ENCODE assay signal across 20 cellular contexts in genomic region chr17:79370594-79370993, GRCh38.
DNase-seq lines count a peak whose midpoint lies in the region; ATAC-seq, FAIRE-seq and TF ChIP-seq lines count a peak whose summit lies in the region.
"Had no signal": no experiment of that assay in that cellular context is flagged by ENCODE, and none has a peak within 500 bp of the region (broad histone marks: within the 10 kb centered on the region; RNA-seq: fewer than 3 reads in every experiment).

No MANE protein-coding gene starts in this region.

- no peak for FAIRE-seq in HepG2 (lab: Jason Lieb, UNC)

- peaks cover 16% of the 10 kb centered on the region for H3K9me3 Mint-ChIP-seq in glutamatergic neuron (ENCODE audit: unreplicated experiment)
- peaks cover 0 to 2% (median 0%) of the 10 kb centered on the region in 8 donors for H3K9me3 Mint-ChIP-seq in CD4-positive, alpha-beta memory T cell
- H3K9me3 Mint-ChIP-seq: CD4-positive, alpha-beta T cell; GM23338 had no signal

- H3K27ac Mint-ChIP-seq in glutamatergic neuron (ENCODE audit: unreplicated experiment) = peak overlapping the region; percentile 29
- no peak overlapping the region for H3K27ac Mint-ChIP-seq in CD4-positive, alpha-beta memory T cell
- H3K27ac Mint-ChIP-seq: CD4-positive, alpha-beta T cell; GM23338 had no signal

- no peak overlapping the region for H3K27ac ChIP-seq in HepG2 (ENCODE audit: extremely low read length, insufficient read depth, low read length)
- no peak overlapping the region for H3K27ac ChIP-seq in right lobe of liver
- H3K27ac ChIP-seq in WERI-Rb-1 = no peak overlapping the region
- no peak overlapping the region for H3K27ac ChIP-seq in CD4-positive, alpha-beta memory T cell (ENCODE audit: low read depth, low read length)
- H3K27ac ChIP-seq: C4-2B, HL-60 had no signal

- H3K9me3 ChIP-seq in HepG2 (ENCODE audit: low read length) (no peaks in the 10 kb centered on the region), right lobe of liver (no peaks in the 10 kb centered on the region), WERI-Rb-1 (ENCODE audit: severe bottlenecking) (no peaks in the 10 kb centered on the region)
- no peaks in the 10 kb centered on the region for H3K9me3 ChIP-seq in CD4-positive, alpha-beta memory T cell (ENCODE audit: control insufficient read depth in 1 of 2, low read length in 2 of 2)

- TF ChIP-seq POLR2A in HepG2 (IDR thresholded peaks at IDR 0.05; ENCODE audit: insufficient read depth in 1 of 2, low read depth in 2 of 2, low read length in 2 of 2) (no peak), right lobe of liver (IDR thresholded peaks at IDR 0.05) (no peak)

- H3K4me1 Mint-ChIP-seq in glutamatergic neuron (ENCODE audit: low read depth, unreplicated experiment) = peaks cover 40% of the 10 kb centered on the region
- peaks cover 0 to 3% (median 0%) of the 10 kb centered on the region in 4 donors for H3K4me1 Mint-ChIP-seq in CD4-positive, alpha-beta memory T cell

- ATAC-seq in HepG2 = no peak
- ATAC-seq in right lobe of liver = no peak
- no peak for ATAC-seq in stimulated activated naive CD8-positive, alpha-beta T cell treated with anti-CD3 and anti-CD28 coated beads, Interleukin-15, Interleukin-2, amounts not matched to agents 100 U/mL and 50 U/mL, for 24 hours
- no peak for ATAC-seq in HG03159 (IDR thresholded peaks at IDR 0.05; ENCODE audit: unreplicated experiment)
- ATAC-seq: GM23338, HCT116 had no signal

- peak overlapping the region; percentile 26 for H3K4me3 Mint-ChIP-seq in glutamatergic neuron (ENCODE audit: unreplicated experiment)
- H3K4me3 Mint-ChIP-seq in CD4-positive, alpha-beta memory T cell = no peak overlapping the region
- H3K4me3 Mint-ChIP-seq: B cell; CD4-positive, alpha-beta T cell; GM23338; IgD-negative memory B cell had no signal

- H3K4me3 ChIP-seq in HepG2 (replicated peaks in 1 of 3; ENCODE audit: insufficient read depth in 1 of 3, low read depth in 2 of 3, low read length in 3 of 3) (no peak overlapping the region), right lobe of liver (no peak overlapping the region), WERI-Rb-1 (ENCODE audit: low read depth, low read length) (no peak overlapping the region)
- no peak overlapping the region for H3K4me3 ChIP-seq in CD4-positive, alpha-beta memory T cell (ENCODE audit: low read length in 2 of 2)
- H3K4me3 ChIP-seq: GM23338 had no signal

- intact Hi-C loops in HepG2 (cut with micrococcal nuclease; ENCODE audit: unreplicated experiment) (no loop called here), right lobe of liver (cut with DNase I) (no loop called here)
- intact Hi-C loops in CD4-positive, alpha-beta memory T cell (cut with micrococcal nuclease) = no loop called here

- TF ChIP-seq RAD21 in HepG2 (CRISPR knock-in tag; IDR thresholded peaks at IDR 0.05) = no peak

- peaks cover 26% of the 10 kb centered on the region for H3K27me3 Mint-ChIP-seq in glutamatergic neuron (ENCODE audit: unreplicated experiment)
- peaks cover 10 to 21% of the 10 kb centered on the region in 2 donors for H3K27me3 Mint-ChIP-seq in CD4-positive, alpha-beta memory T cell

- in situ Hi-C loops in HepG2 (cut with HindIII; ENCODE audit: extremely low pct_ligation_motif_present, low pct_unique_long_range_greater_than_20kb) (no loop called here), ACHN (cut with HindIII; ENCODE audit: low pct_ligation_motif_present, low pct_unique_long_range_greater_than_20kb, low sequenced_read_pairs) (no loop called here)

- POLR2A ChIA-PET in HepG2 (lab: Yijun Ruan, JAX) = no interaction called here
- POLR2A ChIA-PET in CD4-positive, alpha-beta memory T cell (lab: Charles Lee; ENCODE audit: partially characterized antibody) = no interaction called here

- no peaks in the 10 kb centered on the region; the same call in 1 of the 2 replicates for H4K20me1 ChIP-seq in HepG2 (ENCODE audit: insufficient read depth, low read length)

- no peak for TF ChIP-seq CTCF in HepG2 (CRISPR knock-in tag; IDR thresholded peaks at IDR 0.05)
- TF ChIP-seq CTCF in right lobe of liver (IDR thresholded peaks at IDR 0.05) = no peak
- TF ChIP-seq CTCF in WERI-Rb-1 (IDR thresholded peaks at IDR 0.05; ENCODE audit: low read depth, low read length) = 0 out of 2 replicates have a peak, but pooled peaks have one; percentile 6
- no peak for TF ChIP-seq CTCF in glutamatergic neuron (IDR thresholded peaks at IDR 0.05; ENCODE audit: partially characterized antibody, unreplicated experiment)

- DNase-seq in HepG2 (ENCODE audit: low spot score) (no peak), right lobe of liver (no peak), WERI-Rb-1 (no peak), glutamatergic neuron (no peak), ACHN (no peak)
- DNase-seq in stimulated activated naive CD8-positive, alpha-beta T cell treated with anti-CD3 and anti-CD28 coated beads, Interleukin-15, Interleukin-2, amounts not matched to agents 100 U/mL and 50 U/mL, for 24 hours = no peak
- DNase-seq in CD4-positive, alpha-beta memory T cell = no peak
- DNase-seq: 8988T; CD4-positive, alpha-beta T cell; DMS153; DMS79; GDM1; H7 had no signal

- H3K27me3 ChIP-seq in HepG2 (ENCODE audit: control insufficient read depth in 1 of 2, insufficient read depth in 2 of 2, low read length in 2 of 2) (peaks cover 24 to 96% of the 10 kb centered on the region in 2 experiments), right lobe of liver (no peaks in the 10 kb centered on the region), WERI-Rb-1 (ENCODE audit: insufficient read depth, low read depth, severe bottlenecking) (no peaks in the 10 kb centered on the region)
- no peaks in the 10 kb centered on the region for H3K27me3 ChIP-seq in CD4-positive, alpha-beta memory T cell (ENCODE audit: insufficient read depth, low read length)

- no peak overlapping the region for H2AFZ ChIP-seq in HepG2 (ENCODE audit: low read length)
- H2AFZ ChIP-seq: GM23338 had no signal

- no peaks in the 10 kb centered on the region for H3K36me3 Mint-ChIP-seq in glutamatergic neuron (ENCODE audit: unreplicated experiment)
- no peaks in the 10 kb centered on the region for H3K36me3 Mint-ChIP-seq in CD4-positive, alpha-beta memory T cell

- H3K4me1 ChIP-seq in HepG2 (ENCODE audit: insufficient read depth, low read length) = no peaks in the 10 kb centered on the region
- no peaks in the 10 kb centered on the region for H3K4me1 ChIP-seq in right lobe of liver
- no peaks in the 10 kb centered on the region for H3K4me1 ChIP-seq in CD4-positive, alpha-beta memory T cell (ENCODE audit: insufficient read depth, low read length)

- H3K4me2 ChIP-seq in HepG2 (ENCODE audit: low read depth, low read length) = no peak overlapping the region
- H3K4me2 ChIP-seq: GM23338 had no signal

- H3K9ac ChIP-seq in HepG2 (ENCODE audit: insufficient read depth, low read depth, low read length) = no peak overlapping the region

- no peak for TF ChIP-seq EP300 in HepG2 (IDR thresholded peaks at IDR 0.05; ENCODE audit: low read depth in 2 of 2, low read length in 2 of 2)
- no peak for TF ChIP-seq EP300 in HepG2 (CRISPR knock-in tag; IDR thresholded peaks at IDR 0.05; ENCODE audit: borderline replicate concordance)

- 3% methylated on average over 5 of the region's 5 CpGs for WGBS in HepG2 (ENCODE audit: low lambda C conversion rate)
- WGBS in right lobe of liver (ENCODE audit: insufficient coverage, low coverage, low lambda C conversion rate, missing lambda C conversion rate) = 53% methylated on average over 5 of the region's 5 CpGs

- H3K79me2 ChIP-seq in HepG2 (ENCODE audit: insufficient read depth, low read length) = no peaks in the 10 kb centered on the region

- H3K36me3 ChIP-seq in HepG2 (replicated peaks in 1 of 2; ENCODE audit: control insufficient read depth in 1 of 2, insufficient read depth in 2 of 2, low read length in 2 of 2) = no peaks in the 10 kb centered on the region
- H3K36me3 ChIP-seq in right lobe of liver = no peaks in the 10 kb centered on the region
- no peaks in the 10 kb centered on the region for H3K36me3 ChIP-seq in WERI-Rb-1
- H3K36me3 ChIP-seq in CD4-positive, alpha-beta memory T cell (ENCODE audit: insufficient read depth, low read length) = no peaks in the 10 kb centered on the region

- CTCF ChIA-PET in HepG2 (lab: Yijun Ruan, JAX; ENCODE audit: low intra/inter-chr PET ratio, low total read pairs) = no interaction called here
- CTCF ChIA-PET in CD4-positive, alpha-beta memory T cell (lab: Charles Lee; ENCODE audit: partially characterized antibody) = no interaction called here

- no TSS peak for BruUV-seq in HepG2 (replicated peaks; lab: Mats Ljungman, UMichigan)

TF ChIP-seq in HepG2, 621 proteins besides CTCF, POLR2A, EP300 and RAD21:
- TF ChIP-seq PLRG1 (conservative IDR thresholded peaks at IDR 0.05) (0 out of 2 replicates have a peak, but pooled peaks have one; percentile 27), ZFAT (CRISPR knock-in tag; conservative IDR thresholded peaks at IDR 0.05) (no peak)
TF ChIP-seq in HepG2: peak in this region for 1.
